Comparison of ENCODE assay signal across 24 cellular contexts in genomic region chr9:124813041-124813440, GRCh38. TPM values are rescaled to one million over a fixed set of nuclear protein-coding genes. Genes with fewer than 3 reads are reported as not detected.
DNase-seq lines count a peak whose midpoint lies in the region; TF ChIP-seq lines count a peak whose summit lies in the region.
"Had no signal": no experiment of that assay in that cellular context is flagged by ENCODE, and none has a peak within 500 bp of the region (broad histone marks: within the 10 kb centered on the region; RNA-seq: fewer than 3 reads in every experiment).

No MANE protein-coding gene starts in this region.

- no peak overlapping the region for H2BK15ac ChIP-seq in H9 (ENCODE audit: low read depth, low read length)

- no TSS peak for BruUV-seq in Calu3 (replicated peaks; lab: Mats Ljungman, UMichigan)

- no peaks in the 10 kb centered on the region for H3K79me1 ChIP-seq in H9 (ENCODE audit: insufficient read depth, low read depth, low read length, poor library complexity, severe bottlenecking)

- WGBS in H9 (ENCODE audit: extremely low coverage, insufficient read length, low lambda C conversion rate), result no CpG with 5 or more reads among the region's 7 CpGs

- no peak overlapping the region for H3K4ac ChIP-seq in H9 (ENCODE audit: low read depth, low read length)

- H2BK20ac ChIP-seq in H9 (ENCODE audit: low read depth, low read length, poor library complexity, severe bottlenecking), result no peak overlapping the region

- DNase-seq in H9 (no peak), RWPE1 (ENCODE audit: low spot score) (no peak), fibroblast of lung (ENCODE audit: low read depth in 2 of 2) (no peak), NOMO-1 treated with dmso at 0.1 percent for 144 hours (lab: John Stamatoyannopoulos, UW; ENCODE audit: unreplicated experiment) (no peak), activated gamma-delta T cell (lab: John Stamatoyannopoulos, UW) (no peak), Calu3 (no peak), HuH-7.5 (ENCODE audit: low spot score) (no peak)
- DNase-seq: activated B cell treated with CpG ODN at 0.5 μM for 24 hours; activated CD8-positive, alpha-beta T cell treated with anti-CD3 and anti-CD28 coated beads, Interleukin-2, amount 10 ng/mL, durations not matched to agents 7 days and 5 days; COR-L47; effector memory CD8-positive, alpha-beta T cell; mucosa of descending colon; NCI-H2081 treated with DMSO at 0.1 percent for 48 hours; NCI-H524; occipital lobe; stimulated activated CD4-positive, alpha-beta T cell treated with anti-CD3 and anti-CD28 coated beads, Interleukin-4, amount 100 ng/mL, for 24 hours had no signal

- no peak overlapping the region for H2BK5ac ChIP-seq in H9 (ENCODE audit: insufficient read length, low read length)

- no peak overlapping the region for H3K18ac ChIP-seq in H9 (ENCODE audit: insufficient read length, low read depth, low read length)

- no peak overlapping the region for H3K56ac ChIP-seq in H9 (ENCODE audit: insufficient read length, low read depth, low read length)

- intact Hi-C loops in Calu3 (cut with micrococcal nuclease; ENCODE audit: unreplicated experiment), result loop anchor here (5.0 kb wide), 1 partner anchor 39 kb away; the partner anchor contains the start of gene WDR38

- no peak overlapping the region for H2BK120ac ChIP-seq in H9 (ENCODE audit: low read depth, low read length, poor library complexity, severe bottlenecking)

- H3K4me3 ChIP-seq in fibroblast of lung (replicated peaks in 1 of 4; ENCODE audit: control extremely low read depth in 1 of 4, insufficient read depth in 1 of 4, low read depth in 3 of 4, low read length in 4 of 4), result no peak overlapping the region
- no peak overlapping the region for H3K4me3 ChIP-seq in rectal smooth muscle tissue (ENCODE audit: low read length)
- H3K4me3 ChIP-seq: mucosa of descending colon, Peyer's patch, skin epidermis had no signal

- no peak overlapping the region for H2AK5ac ChIP-seq in H9 (ENCODE audit: insufficient read length, low read length)

- H3K27me3 ChIP-seq in H9 (ENCODE audit: insufficient read depth, low read length) (no peaks in the 10 kb centered on the region), fibroblast of lung (ENCODE audit: control insufficient read depth, insufficient read depth, low read length) (no peaks in the 10 kb centered on the region), rectal smooth muscle tissue (ENCODE audit: control insufficient read depth, insufficient read depth, low read length) (no peaks in the 10 kb centered on the region)
- H3K27me3 ChIP-seq: Peyer's patch had no signal

- H2AFZ ChIP-seq in H9 (ENCODE audit: low read length) (no peak overlapping the region), fibroblast of lung (ENCODE audit: low read length) (no peak overlapping the region)

- H4K20me1 ChIP-seq in H9 (ENCODE audit: control insufficient read depth, insufficient read depth, insufficient read length) (no peaks in the 10 kb centered on the region), fibroblast of lung (ENCODE audit: control insufficient read depth, extremely low read depth, insufficient read depth, low read length) (no peaks in the 10 kb centered on the region)

- H3K27ac ChIP-seq in H9 (ENCODE audit: insufficient read length, low read depth, low read length), result no peak overlapping the region
- H3K27ac ChIP-seq in RWPE1, result peak overlapping the region; percentile 94
- no peak overlapping the region for H3K27ac ChIP-seq in fibroblast of lung (ENCODE audit: insufficient read depth, low read length)
- peak overlapping the region; percentile 86 for H3K27ac ChIP-seq in rectal smooth muscle tissue (ENCODE audit: low read depth, low read length)

- H4K8ac ChIP-seq in H9 (replicated peaks; ENCODE audit: insufficient read length, low read depth, low read length), result no peak overlapping the region

- H4K5ac ChIP-seq in H9 (ENCODE audit: insufficient read length, low read depth, low read length), result no peak overlapping the region

- no peak for TF ChIP-seq CTCF in H9 (conservative IDR thresholded peaks at IDR 0.05)
- no peak for TF ChIP-seq CTCF in RWPE1 (conservative IDR thresholded peaks at IDR 0.05; ENCODE audit: low read depth)
- TF ChIP-seq CTCF in fibroblast of lung (conservative IDR thresholded peaks at IDR 0.05 in 1 of 2, IDR thresholded peaks at IDR 0.05 in 1 of 2; ENCODE audit: low read depth in 1 of 2, low read length in 2 of 2), result no peak
- TF ChIP-seq CTCF in Calu3 (IDR thresholded peaks at IDR 0.05; ENCODE audit: unreplicated experiment), result no peak

- no peak overlapping the region for H3K9ac ChIP-seq in H9 (ENCODE audit: extremely low read depth, insufficient read length, low read length)
- H3K9ac ChIP-seq in fibroblast of lung (ENCODE audit: insufficient read depth, low read length), result no peak overlapping the region
- no peak overlapping the region for H3K9ac ChIP-seq in rectal smooth muscle tissue (ENCODE audit: low read length)

- H3K9me3 ChIP-seq in H9 (ENCODE audit: control insufficient read depth, low read depth, low read length), result no peaks in the 10 kb centered on the region
- no peaks in the 10 kb centered on the region for H3K9me3 ChIP-seq in fibroblast of lung (ENCODE audit: control insufficient read depth, insufficient read depth, low read depth, low read length)
- H3K9me3 ChIP-seq: mucosa of descending colon, Peyer's patch had no signal

- no peak overlapping the region for H4K91ac ChIP-seq in H9 (ENCODE audit: insufficient read length, low read depth, low read length)

- H3K27ac Mint-ChIP-seq in H9 (peak overlapping the region in 2 of 3 experiments; percentile 35 to 77; a peak in 2 of 7 replicates), Calu3 (ENCODE audit: unreplicated experiment) (no peak overlapping the region)
- H3K27ac Mint-ChIP-seq: activated B cell treated with CpG ODN at 0.5 μM for 24 hours; activated CD8-positive, alpha-beta T cell treated with anti-CD3 and anti-CD28 coated beads, Interleukin-2, amount 10 ng/mL, durations not matched to agents 7 days and 5 days; activated naive CD8-positive, alpha-beta T cell treated with anti-CD3 and anti-CD28 coated beads for 36 hours; effector memory CD8-positive, alpha-beta T cell; IgD-negative memory B cell; T-helper 1 cell treated with Interleukin-12 subunit alpha and Interleukin-12 subunit beta and Interleukin-4 antibody, amounts not matched to agents 30 μg/mL and 1 μg/mL, for 36 hours had no signal

- no peak overlapping the region for H3K4me3 Mint-ChIP-seq in H9
- H3K4me3 Mint-ChIP-seq in Calu3 (ENCODE audit: low read depth, unreplicated experiment), result no peak overlapping the region
- H3K4me3 Mint-ChIP-seq: activated B cell treated with CpG ODN at 0.5 μM for 24 hours; activated CD8-positive, alpha-beta T cell treated with anti-CD3 and anti-CD28 coated beads, Interleukin-2, amount 10 ng/mL, durations not matched to agents 7 days and 5 days; activated naive CD8-positive, alpha-beta T cell treated with anti-CD3 and anti-CD28 coated beads for 36 hours; effector memory CD8-positive, alpha-beta T cell; IgD-negative memory B cell; T-helper 1 cell treated with Interleukin-12 subunit alpha and Interleukin-12 subunit beta and Interleukin-4 antibody, amounts not matched to agents 30 μg/mL and 1 μg/mL, for 36 hours had no signal

- POLR2A ChIA-PET in RWPE1 (lab: Yijun Ruan, JAX; ENCODE audit: low non-redundant PET), result no interaction called here

- no peak overlapping the region for H2BK12ac ChIP-seq in H9 (ENCODE audit: insufficient read length, low read depth, low read length)

- H3K4me1 ChIP-seq in H9 (ENCODE audit: insufficient read depth, low read length) (peaks cover 3% of the 10 kb centered on the region; the same call in 1 of the 2 replicates), fibroblast of lung (ENCODE audit: control insufficient read depth, extremely low read depth, insufficient read depth, low read length) (peaks cover 14% of the 10 kb centered on the region), rectal smooth muscle tissue (ENCODE audit: control insufficient read depth, insufficient read depth, low read length) (peaks cover 35% of the 10 kb centered on the region)

- no peak overlapping the region for H3K23ac ChIP-seq in H9 (ENCODE audit: insufficient read length, low read depth, low read length)

- H3K79me2 ChIP-seq in H9 (ENCODE audit: insufficient read depth, low read length), result no peaks in the 10 kb centered on the region
- H3K79me2 ChIP-seq in fibroblast of lung (ENCODE audit: control insufficient read depth, insufficient read depth, low read length), result no peaks in the 10 kb centered on the region

- H3K27me3 Mint-ChIP-seq in H9 (ENCODE audit: low read depth), result no peaks in the 10 kb centered on the region
- H3K27me3 Mint-ChIP-seq in Calu3 (ENCODE audit: unreplicated experiment), result no peaks in the 10 kb centered on the region
- H3K27me3 Mint-ChIP-seq: activated B cell treated with CpG ODN at 0.5 μM for 24 hours had no signal

- no peak overlapping the region; the same call in 1 of the 2 replicates for H3K14ac ChIP-seq in H9 (ENCODE audit: insufficient read depth, low read length)

- H3T11ph ChIP-seq in H9 (ENCODE audit: low read length), result no peak overlapping the region

- peaks cover 37 to 44% of the 10 kb centered on the region in 2 experiments for H3K4me1 Mint-ChIP-seq in H9
- peaks cover 25% of the 10 kb centered on the region for H3K4me1 Mint-ChIP-seq in Calu3 (ENCODE audit: low read depth, unreplicated experiment)
- H3K4me1 Mint-ChIP-seq: activated B cell treated with CpG ODN at 0.5 μM for 24 hours had no signal

- H3K4me2 ChIP-seq in H9 (ENCODE audit: insufficient read depth, insufficient read length, low read length) (no peak overlapping the region), fibroblast of lung (ENCODE audit: extremely low read depth, insufficient read depth, low read length) (peak overlapping the region; percentile 4)

- H3K9me3 Mint-ChIP-seq in H9, result no peaks in the 10 kb centered on the region
- H3K9me3 Mint-ChIP-seq in Calu3 (ENCODE audit: low read depth, unreplicated experiment), result no peaks in the 10 kb centered on the region
- H3K9me3 Mint-ChIP-seq: activated B cell treated with CpG ODN at 0.5 μM for 24 hours; activated naive CD8-positive, alpha-beta T cell treated with anti-CD3 and anti-CD28 coated beads for 36 hours; effector memory CD8-positive, alpha-beta T cell; IgD-negative memory B cell; T-helper 1 cell treated with Interleukin-12 subunit alpha and Interleukin-12 subunit beta and Interleukin-4 antibody, amounts not matched to agents 30 μg/mL and 1 μg/mL, for 36 hours had no signal

- H3K36me3 ChIP-seq in fibroblast of lung (ENCODE audit: control insufficient read depth, insufficient read depth, low read length) (no peaks in the 10 kb centered on the region), rectal smooth muscle tissue (ENCODE audit: control insufficient read depth, insufficient read depth, low read length) (no peaks in the 10 kb centered on the region)
- H3K36me3 ChIP-seq: Peyer's patch had no signal

- H3K36me3 Mint-ChIP-seq in H9 (ENCODE audit: insufficient read depth in 1 of 3, low read depth in 3 of 3) (no peaks in the 10 kb centered on the region; a peak in 1 of 7 replicates), Calu3 (ENCODE audit: insufficient read depth, unreplicated experiment) (no peaks in the 10 kb centered on the region)
- H3K36me3 Mint-ChIP-seq: activated naive CD8-positive, alpha-beta T cell treated with anti-CD3 and anti-CD28 coated beads for 36 hours had no signal

- no peaks in the 10 kb centered on the region for H3K23me2 ChIP-seq in H9 (ENCODE audit: insufficient read length, low read depth, low read length, poor library complexity, severe bottlenecking)

- CTCF ChIA-PET in RWPE1 (lab: Yijun Ruan, JAX) (interaction anchor here (0.7 to 3.6 kb wide), 4 partner anchors 36 to 51 kb away, joined by 4 to 30 read pairs (median 10); partner anchors contain the start of genes NR6A1 and WDR38), Calu3 (lab: Charles Lee) (no interaction called here)

RNA-seq across cellular contexts. Expression of gene OLFML2A, which starts 36.1 kb away (rescaled TPM):
- 5.8 and 6.0 TPM in 2 replicates for total RNA-seq in H9 (2021)
- 30.6 and 33.7 TPM in 2 replicates for total RNA-seq in fibroblast of lung
- polyA plus RNA-seq in fibroblast of lung, result 2.7 and 22.3 TPM in 2 replicates
- 4.4 and 29.0 TPM in 2 replicates for polyA plus RNA-seq in fibroblast of lung (2012)
- polyA minus RNA-seq in fibroblast of lung (ENCODE audit: low replicate concordance), result 5.5 and 35.1 TPM in 2 replicates
- total RNA-seq in Calu3 (2022), result 0.88 and 0.99 TPM in 2 replicates
- total RNA-seq: activated CD8-positive, alpha-beta T cell treated with anti-CD3 and anti-CD28 coated beads, Interleukin-2, amount 10 ng/mL, durations not matched to agents 7 days and 5 days; activated naive CD8-positive, alpha-beta T cell treated with anti-CD3 and anti-CD28 coated beads for 36 hours had no signal

RNA-seq across cellular contexts. Expression of gene WDR38, which starts 40.2 kb away (rescaled TPM):
- total RNA-seq in H9 (2021) (not detected in 2 replicates), fibroblast of lung (not detected in 2 replicates), Calu3 (2022) (not detected in 2 replicates)
- not detected in 2 replicates for polyA plus RNA-seq in fibroblast of lung
- polyA plus RNA-seq in fibroblast of lung (2012), result not detected in 2 replicates
- not detected in 2 replicates for polyA minus RNA-seq in fibroblast of lung (ENCODE audit: low replicate concordance)
- total RNA-seq: activated B cell treated with CpG ODN at 0.5 μM for 24 hours; activated CD8-positive, alpha-beta T cell treated with anti-CD3 and anti-CD28 coated beads, Interleukin-2, amount 10 ng/mL, durations not matched to agents 7 days and 5 days; activated naive CD8-positive, alpha-beta T cell treated with anti-CD3 and anti-CD28 coated beads for 36 hours; bronchial epithelial cell; G401; mucosa of descending colon; occipital lobe; Peyer's patch had no signal
- polyA plus RNA-seq: IgD-negative memory B cell had no signal

RNA-seq across cellular contexts. Expression of gene NR6A1, which starts 41.9 kb away (rescaled TPM):
- total RNA-seq in H9 (2021) (98.9 and 99.3 TPM in 2 replicates), fibroblast of lung (0.26 and 0.50 TPM in 2 replicates), Calu3 (2022) (5.9 and 6.7 TPM in 2 replicates)
- polyA plus RNA-seq in fibroblast of lung, result 0.07 and 0.25 TPM in 2 replicates
- polyA plus RNA-seq in fibroblast of lung (2012), result 0.07 and 0.33 TPM in 2 replicates
- polyA minus RNA-seq in fibroblast of lung (ENCODE audit: low replicate concordance), result 0.08 and 0.22 TPM in 2 replicates

RNA-seq across cellular contexts. Expression of gene RPL35, which starts 48.7 kb away (rescaled TPM):
- 1,840 and 1,901 TPM in 2 replicates for total RNA-seq in H9 (2021)
- total RNA-seq in fibroblast of lung, result 1,957 and 2,451 TPM in 2 replicates
- 1,593 and 1,989 TPM in 2 replicates for polyA plus RNA-seq in fibroblast of lung
- polyA plus RNA-seq in fibroblast of lung (2012), result 2,564 and 3,355 TPM in 2 replicates
- polyA minus RNA-seq in fibroblast of lung (ENCODE audit: low replicate concordance), result 391 and 438 TPM in 2 replicates
- 718 and 736 TPM in 2 replicates for total RNA-seq in Calu3 (2022)

RNA-seq across cellular contexts. Expression of gene ARPC5L, which starts 48.9 kb away (rescaled TPM):
- 67.7 and 68.9 TPM in 2 replicates for total RNA-seq in H9 (2021)
- 11.0 and 13.2 TPM in 2 replicates for total RNA-seq in fibroblast of lung
- 48.9 and 62.2 TPM in 2 replicates for polyA plus RNA-seq in fibroblast of lung
- polyA plus RNA-seq in fibroblast of lung (2012), result 41.5 and 52.6 TPM in 2 replicates
- 3.3 and 6.5 TPM in 2 replicates for polyA minus RNA-seq in fibroblast of lung (ENCODE audit: low replicate concordance)
- 33.2 and 38.2 TPM in 2 replicates for total RNA-seq in Calu3 (2022)

Comparison
In these comparisons a context has a peak if more than half of its experiments do, and no peak if none do; other contexts are left out.
1. H3K27ac ChIP-seq: peak in RWPE1 (single experiment) and rectal smooth muscle tissue (single experiment); none in H9 (single experiment) and fibroblast of lung (single experiment).
2. RNA of gene NR6A1, which starts 41.9 kb away (total RNA-seq): 98.9 to 99.3 TPM in H9; 5.9 to 6.7 TPM in Calu3 and 0.26 to 0.50 TPM in fibroblast of lung; every median in the first group is over 10 times any median in the second.